Comparison of ENCODE assay signal across 1 cellular context in the genomic region with DNA sequence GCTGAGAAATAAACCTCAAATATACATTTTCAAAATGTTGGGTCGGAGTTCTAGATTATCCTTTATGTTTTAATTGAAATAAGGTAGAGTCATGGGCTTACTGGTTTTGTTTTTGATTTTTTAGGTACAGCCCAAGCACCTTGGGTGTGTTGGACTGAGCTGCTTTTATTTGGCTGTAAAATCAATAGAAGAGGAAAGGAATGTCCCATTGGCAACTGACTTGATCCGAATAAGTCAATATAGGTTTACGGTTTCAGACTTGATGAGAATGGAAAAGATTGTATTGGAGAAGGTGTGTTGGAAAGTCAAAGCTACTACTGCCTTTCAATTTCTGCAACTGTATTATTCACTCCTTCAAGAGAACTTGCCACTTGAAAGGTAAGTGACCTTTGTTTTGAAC.
TF ChIP-seq lines count a peak whose summit lies in the region.

No MANE protein-coding gene starts in this region.

TF ChIP-seq in HepG2, 621 proteins besides CTCF, POLR2A, EP300 and RAD21:
- TF ChIP-seq KLF12 (CRISPR knock-in tag; IDR thresholded peaks at IDR 0.05; ENCODE audit: borderline replicate concordance) (no peak), PAX8 (CRISPR knock-in tag; IDR thresholded peaks at IDR 0.05; ENCODE audit: borderline replicate concordance) (no peak), ESRRA (CRISPR knock-in tag; IDR thresholded peaks at IDR 0.05; ENCODE audit: low read depth) (no peak), SP1 (IDR thresholded peaks at IDR 0.05) (no peak), SP1 (CRISPR knock-in tag; IDR thresholded peaks at IDR 0.05) (no peak), ZIK1 (CRISPR knock-in tag; IDR thresholded peaks at IDR 0.05; ENCODE audit: borderline replicate concordance, low read depth) (no peak), SMARCE1 (IDR thresholded peaks at IDR 0.05; ENCODE audit: borderline replicate concordance) (no peak), IRX3 (CRISPR knock-in tag; IDR thresholded peaks at IDR 0.05; ENCODE audit: borderline replicate concordance, low read depth) (no peak), FOXM1 (CRISPR knock-in tag; IDR thresholded peaks at IDR 0.05) (no peak), THAP11 (CRISPR knock-in tag; IDR thresholded peaks at IDR 0.05) (no peak), HOXA5 (CRISPR knock-in tag; IDR thresholded peaks at IDR 0.05) (no peak), ZNF83 (CRISPR knock-in tag; IDR thresholded peaks at IDR 0.05; ENCODE audit: borderline replicate concordance) (no peak), SIX4 (CRISPR knock-in tag; IDR thresholded peaks at IDR 0.05) (no peak), ARNT (IDR thresholded peaks at IDR 0.05) (no peak), ZBTB8A (CRISPR knock-in tag; IDR thresholded peaks at IDR 0.05; ENCODE audit: borderline replicate concordance, low read depth) (no peak)
- TF ChIP-seq, protein P1, sequence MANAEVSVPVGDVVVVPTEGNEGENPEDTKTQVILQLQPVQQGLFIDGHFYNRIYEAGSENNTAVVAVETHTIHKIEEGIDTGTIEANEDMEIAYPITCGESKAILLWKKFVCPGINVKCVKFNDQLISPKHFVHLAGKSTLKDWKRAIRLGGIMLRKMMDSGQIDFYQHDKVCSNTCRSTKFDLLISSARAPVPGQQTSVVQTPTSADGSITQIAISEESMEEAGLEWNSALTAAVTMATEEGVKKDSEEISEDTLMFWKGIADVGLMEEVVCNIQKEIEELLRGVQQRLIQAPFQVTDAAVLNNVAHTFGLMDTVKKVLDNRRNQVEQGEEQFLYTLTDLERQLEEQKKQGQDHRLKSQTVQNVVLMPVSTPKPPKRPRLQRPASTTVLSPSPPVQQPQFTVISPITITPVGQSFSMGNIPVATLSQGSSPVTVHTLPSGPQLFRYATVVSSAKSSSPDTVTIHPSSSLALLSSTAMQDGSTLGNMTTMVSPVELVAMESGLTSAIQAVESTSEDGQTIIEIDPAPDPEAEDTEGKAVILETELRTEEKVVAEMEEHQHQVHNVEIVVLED (CRISPR knock-in tag; IDR thresholded peaks at IDR 0.05; ENCODE audit: borderline replicate concordance), result no peak
- TF ChIP-seq, protein P2, sequence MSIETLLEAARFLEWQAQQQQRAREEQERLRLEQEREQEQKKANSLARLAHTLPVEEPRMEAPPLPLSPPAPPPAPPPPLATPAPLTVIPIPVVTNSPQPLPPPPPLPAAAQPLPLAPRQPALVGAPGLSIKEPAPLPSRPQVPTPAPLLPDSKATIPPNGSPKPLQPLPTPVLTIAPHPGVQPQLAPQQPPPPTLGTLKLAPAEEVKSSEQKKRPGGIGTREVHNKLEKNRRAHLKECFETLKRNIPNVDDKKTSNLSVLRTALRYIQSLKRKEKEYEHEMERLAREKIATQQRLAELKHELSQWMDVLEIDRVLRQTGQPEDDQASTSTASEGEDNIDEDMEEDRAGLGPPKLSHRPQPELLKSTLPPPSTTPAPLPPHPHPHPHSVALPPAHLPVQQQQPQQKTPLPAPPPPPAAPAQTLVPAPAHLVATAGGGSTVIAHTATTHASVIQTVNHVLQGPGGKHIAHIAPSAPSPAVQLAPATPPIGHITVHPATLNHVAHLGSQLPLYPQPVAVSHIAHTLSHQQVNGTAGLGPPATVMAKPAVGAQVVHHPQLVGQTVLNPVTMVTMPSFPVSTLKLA (IDR thresholded peaks at IDR 0.05), result no peak
